ENCODE assay signal across 23 cellular contexts in the genomic region with DNA sequence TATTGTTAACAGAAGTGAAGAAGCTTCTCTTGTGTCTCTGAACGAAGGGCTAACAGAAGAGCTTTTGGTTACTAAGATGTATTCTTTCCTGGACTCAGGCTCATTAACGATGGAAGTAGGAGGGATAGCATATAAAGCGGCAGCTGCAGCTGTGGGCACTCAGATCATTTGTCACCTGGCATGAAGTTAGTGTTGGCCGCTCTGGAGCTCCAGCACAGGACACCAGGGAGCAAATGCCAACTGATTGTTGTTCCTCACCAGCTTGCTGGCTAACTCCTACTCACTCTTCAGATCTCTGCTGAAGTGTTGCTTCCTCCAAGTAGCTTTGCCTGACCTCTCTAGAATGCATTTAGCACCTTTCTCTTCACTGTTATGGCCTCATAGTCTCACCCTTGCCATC. TPM values are rescaled to one million over a fixed set of nuclear protein-coding genes. Genes with fewer than 3 reads are reported as not detected.
A peak's percentile ranks its signal among the peaks of the same experiment; 100 is the strongest.
DNase-seq lines count a peak whose midpoint lies in the region; ATAC-seq and TF ChIP-seq lines count a peak whose summit lies in the region.
"Had no signal": no experiment of that assay in that cellular context is flagged by ENCODE, and none has a peak within 500 bp of the region (broad histone marks: within the 10 kb centered on the region; RNA-seq: fewer than 3 reads in every experiment).

No MANE protein-coding gene starts in this region.

- H3K9ac ChIP-seq in neural progenitor cell: no peak overlapping the region
- H3K9ac ChIP-seq: GM23248 had no signal

- TF ChIP-seq CTCF in esophagus muscularis mucosa (IDR thresholded peaks at IDR 0.05): no peak
- no peak for TF ChIP-seq CTCF in neural progenitor cell (IDR thresholded peaks at IDR 0.05)

- no peaks in the 10 kb centered on the region for H4K20me1 ChIP-seq in neural progenitor cell (ENCODE audit: low read depth)

- no peaks in the 10 kb centered on the region for H3K27me3 Mint-ChIP-seq in neural progenitor cell (ENCODE audit: insufficient read depth, low read depth)
- H3K27me3 Mint-ChIP-seq: CD4-positive, CD25-positive, alpha-beta regulatory T cell had no signal

- peaks cover 0 to 70% (median 35%) of the 10 kb centered on the region in 4 donors for H3K4me1 ChIP-seq in esophagus muscularis mucosa
- no peaks in the 10 kb centered on the region for H3K4me1 ChIP-seq in neural progenitor cell
- H3K4me1 ChIP-seq: BE2C had no signal

- peak overlapping the region in 3 of 4 donors; percentile 3 to 23 (median 6) for H3K4me3 ChIP-seq in esophagus muscularis mucosa
- H3K4me3 ChIP-seq in neural progenitor cell: no peak overlapping the region
- H3K4me3 ChIP-seq: GM23248, MG63 had no signal

- H3F3A ChIP-seq in neural progenitor cell (ENCODE audit: low read depth): no peaks in the 10 kb centered on the region

- intact Hi-C loops in esophagus muscularis mucosa (cut with DNase I): loop anchor here (10.0 kb wide), 1 partner anchor 603 kb away; no protein-coding TSS in a partner anchor

- 64% methylated on average over 4 of the region's 4 CpGs for WGBS in esophagus muscularis mucosa

- H3K36me3 ChIP-seq in esophagus muscularis mucosa (no peaks in the 10 kb centered on the region), neural progenitor cell (no peaks in the 10 kb centered on the region)
- H3K36me3 ChIP-seq: BE2C, MG63 had no signal

- peaks cover 3% of the 10 kb centered on the region for H3K4me1 Mint-ChIP-seq in neural progenitor cell
- H3K4me1 Mint-ChIP-seq: CD4-positive, CD25-positive, alpha-beta regulatory T cell had no signal

- DNase-seq in NCI-H2029 (lab: John Stamatoyannopoulos, UW) (peak; percentile 20), NCI-H2029 treated with DMSO at 0.1 percent for 48 hours (lab: John Stamatoyannopoulos, UW) (no peak), NCI-H510A treated with DMSO at 0.1 percent for 48 hours (lab: John Stamatoyannopoulos, UW) (peak; percentile 73), esophagus muscularis mucosa (ENCODE audit: extremely low spot score) (no peak), neural progenitor cell (ENCODE audit: low spot score) (peak; percentile 3), D341Med (ENCODE audit: low spot score) (no peak), islet precursor cell (no peak)
- DNase-seq: BE2C; CD4-positive, CD25-positive, alpha-beta regulatory T cell; COR-L47; GDM1; GM23248; Kasumi-1; MG63; NCI-H1048; NCI-H187 treated with DMSO at 0.1 percent for 48 hours; NCI-H2227 treated with DMSO at 0.1 percent for 48 hours; SIG-M5; T-cell had no signal

- no peak for ATAC-seq in HG02852 (IDR thresholded peaks at IDR 0.05; ENCODE audit: unreplicated experiment)
- ATAC-seq: HCT116, SK-N-SH treated with all-trans-retinoic acid at 6 μM for 48 hours, T-cell had no signal

- H3K4me3 Mint-ChIP-seq in neural progenitor cell: no peak overlapping the region
- H3K4me3 Mint-ChIP-seq: CD4-positive, CD25-positive, alpha-beta regulatory T cell; T-cell had no signal

- H3K27ac ChIP-seq in esophagus muscularis mucosa (replicated peaks in 1 of 4) (peak overlapping the region; percentile 67 to 82 (median 69)), neural progenitor cell (no peak overlapping the region)
- H3K27ac ChIP-seq: GM23248 had no signal

- no peaks in the 10 kb centered on the region for H3K79me2 ChIP-seq in neural progenitor cell (ENCODE audit: low read depth)

- no peaks in the 10 kb centered on the region for H3K36me3 Mint-ChIP-seq in neural progenitor cell
- H3K36me3 Mint-ChIP-seq: CD4-positive, CD25-positive, alpha-beta regulatory T cell; T-cell had no signal

- TF ChIP-seq POLR2A in esophagus muscularis mucosa (IDR thresholded peaks at IDR 0.05; ENCODE audit: low read depth): no peak

- no peaks in the 10 kb centered on the region for H3K9me3 Mint-ChIP-seq in neural progenitor cell

- H2AFZ ChIP-seq in neural progenitor cell (replicated peaks): no peak overlapping the region
- H2AFZ ChIP-seq: GM23248 had no signal

- no peak for TF ChIP-seq EP300 in esophagus muscularis mucosa (IDR thresholded peaks at IDR 0.05)

- H3K27me3 ChIP-seq in esophagus muscularis mucosa (no peaks in the 10 kb centered on the region), neural progenitor cell (peaks cover 18% of the 10 kb centered on the region)
- H3K27me3 ChIP-seq: BE2C had no signal

- H3K27ac Mint-ChIP-seq in neural progenitor cell: no peak overlapping the region
- H3K27ac Mint-ChIP-seq: CD4-positive, CD25-positive, alpha-beta regulatory T cell; T-cell had no signal

- H3K4me2 ChIP-seq in neural progenitor cell: no peak overlapping the region

- H3K9me3 ChIP-seq in esophagus muscularis mucosa (no peaks in the 10 kb centered on the region), neural progenitor cell (ENCODE audit: low read depth) (no peaks in the 10 kb centered on the region)
- H3K9me3 ChIP-seq: BE2C, MG63 had no signal

RNA-seq across cellular contexts. Expression of gene SLITRK3, which starts 15.6 kb away (rescaled TPM):
- total RNA-seq in esophagus muscularis mucosa: 10 to 100 TPM; 14.5 to 29.3 (median 16.9) TPM
- total RNA-seq in neural progenitor cell (ENCODE audit: low replicate concordance): 0.79 and 1.1 TPM in 2 replicates
- total RNA-seq: CD4-positive, CD25-positive, alpha-beta regulatory T cell; GM23248; RPMI7951; T-cell had no signal

Comparison
In these comparisons a context has a peak if more than half of its experiments do, and no peak if none do; other contexts are left out.
1. DNase-seq: peak in NCI-H2029 (single experiment), NCI-H510A treated with DMSO at 0.1 percent for 48 hours (single experiment) and neural progenitor cell (single experiment); none in NCI-H2029 treated with DMSO at 0.1 percent for 48 hours (single experiment), esophagus muscularis mucosa (single experiment), D341Med (single experiment) and islet precursor cell (single experiment).